18 cellular contexts compared by ENCODE assay signal in the genomic region with DNA sequence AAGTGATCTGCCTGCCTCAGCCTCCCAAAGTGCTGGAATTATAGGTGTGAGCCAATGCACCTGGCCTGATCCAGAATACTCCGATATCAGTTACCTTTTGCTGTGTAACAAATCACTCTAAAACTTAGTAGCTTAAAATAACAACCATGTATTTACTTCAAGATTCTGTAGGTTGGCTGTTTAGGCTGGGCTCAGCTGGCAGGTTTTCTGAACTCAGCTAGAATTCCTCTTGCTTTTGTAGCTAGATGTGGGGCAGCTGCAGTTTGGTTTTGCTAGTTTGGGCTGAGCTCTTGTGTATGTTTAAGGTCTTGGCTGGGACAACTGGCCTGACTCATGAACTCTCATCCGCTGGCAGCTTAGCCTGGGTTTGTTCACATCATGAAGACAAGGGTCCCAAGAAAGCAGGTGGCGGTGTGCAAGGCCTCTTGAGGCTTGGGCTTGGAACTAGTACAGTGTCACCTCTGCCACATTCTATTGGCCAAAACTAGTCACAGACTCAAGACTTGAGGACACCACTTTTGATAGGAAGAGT.
"Had no signal": no experiment of that assay in that cellular context is flagged by ENCODE, and none has a peak within 500 bp of the region (broad histone marks: within the 10 kb centered on the region; RNA-seq: fewer than 3 reads in every experiment).

No MANE protein-coding gene starts in this region.

- H3K27ac Mint-ChIP-seq: dendritic cell treated with granulocyte-macrophage colony-stimulating factor and Interleukin-4, amounts not matched to agents 40 ng/mL and 50 ng/mL, for 4 days; effector memory CD8-positive, alpha-beta T cell had no signal

- H3K27ac ChIP-seq: heart left ventricle, psoas muscle, skin epidermis, stomach, thoracic aorta, transverse colon had no signal

- H3K4me1 ChIP-seq: heart left ventricle, psoas muscle, stomach, transverse colon had no signal

- H3K4me3 Mint-ChIP-seq: dendritic cell treated with granulocyte-macrophage colony-stimulating factor and Interleukin-4, amounts not matched to agents 40 ng/mL and 50 ng/mL, for 4 days; effector memory CD8-positive, alpha-beta T cell; nephron had no signal

- H3K36me3 ChIP-seq: heart left ventricle, stomach, thoracic aorta, transverse colon had no signal

- H3K27me3 ChIP-seq: stomach, transverse colon had no signal

- H3K4me1 Mint-ChIP-seq: nephron had no signal

- H3K4me3 ChIP-seq: heart left ventricle, psoas muscle, skin epidermis, stomach, thoracic aorta, transverse colon had no signal

- H3K9me3 ChIP-seq: psoas muscle, thoracic aorta, transverse colon had no signal

- H3K27me3 Mint-ChIP-seq: dendritic cell treated with granulocyte-macrophage colony-stimulating factor and Interleukin-4, amounts not matched to agents 40 ng/mL and 50 ng/mL, for 4 days had no signal

- ATAC-seq: effector memory CD8-positive, alpha-beta T cell; heart left ventricle; left colon; left ventricle myocardium superior; psoas muscle; sciatic nerve had no signal

- DNase-seq: effector memory CD8-positive, alpha-beta T cell; erythroblast; heart left ventricle; hippocampal formation; left colon; left ventricle myocardium superior; psoas muscle; retina; stimulated activated CD4-positive, alpha-beta T cell treated with anti-CD3 and anti-CD28 coated beads, Interleukin-12 subunit alpha, Interleukin-12 subunit beta, amount 100 ng/mL, for 4 hours; stimulated activated naive CD4-positive, alpha-beta T cell; stomach; substantia nigra; transverse colon had no signal

- H3K9me3 Mint-ChIP-seq: dendritic cell treated with granulocyte-macrophage colony-stimulating factor and Interleukin-4, amounts not matched to agents 40 ng/mL and 50 ng/mL, for 4 days; effector memory CD8-positive, alpha-beta T cell had no signal
